In genomic region chr4:138241281-138242075, GRCh38 we compare ENCODE assay signal across 8 cellular contexts. TPM values are rescaled to one million over a fixed set of nuclear protein-coding genes. Genes with fewer than 3 reads are reported as not detected.
A peak's percentile ranks its signal among the peaks of the same experiment; 100 is the strongest.
DNase-seq lines count a peak whose midpoint lies in the region; ATAC-seq lines count a peak whose summit lies in the region.

No MANE protein-coding gene starts in this region.

- peak overlapping the region; percentile 58 for H3K4me2 ChIP-seq in neuronal stem cell (ENCODE audit: insufficient read depth, low read length, poor library complexity, severe bottlenecking)

- peak; percentile 1 for ATAC-seq in HG02678 (IDR thresholded peaks at IDR 0.05; ENCODE audit: unreplicated experiment)
- no peak for ATAC-seq in effector memory CD8-positive, alpha-beta T cell (replicated peaks)

- no peaks in the 10 kb centered on the region for H3K9me3 Mint-ChIP-seq in effector memory CD8-positive, alpha-beta T cell

- WGBS in neuronal stem cell (ENCODE audit: extremely low coverage in 2 of 2, insufficient read length in 2 of 2, insufficient replicate concordance in 1 of 2), 2 donors, result no CpG with 5 or more reads among the region's 13 CpGs

- H3K27ac Mint-ChIP-seq in effector memory CD8-positive, alpha-beta T cell, result peak overlapping the region in 1 of 2 donors; percentile 88

- H3K23ac ChIP-seq in neuronal stem cell (ENCODE audit: low read depth, low read length, poor library complexity), result no peak overlapping the region

- H3K14ac ChIP-seq in neuronal stem cell (ENCODE audit: low read length), result no peak overlapping the region

- peak overlapping the region; percentile 38 for H3K9ac ChIP-seq in neuronal stem cell (ENCODE audit: low read depth, low read length, poor library complexity)

- H2AK5ac ChIP-seq in neuronal stem cell (ENCODE audit: low read depth, low read length), result no peak overlapping the region

- H3K4me1 Mint-ChIP-seq in effector memory CD8-positive, alpha-beta T cell (ENCODE audit: low read depth in 2 of 2), result peaks cover 0 to 7% of the 10 kb centered on the region in 2 donors

- H3K4me3 Mint-ChIP-seq in effector memory CD8-positive, alpha-beta T cell, result peak overlapping the region; percentile 55 to 71

- H3K4me3 ChIP-seq in SJCRH30 (peak overlapping the region; percentile 48), neuronal stem cell (ENCODE audit: low read length in 2 of 2) (peak overlapping the region; percentile 46 to 76)

- H3K27me3 Mint-ChIP-seq in effector memory CD8-positive, alpha-beta T cell, result no peaks in the 10 kb centered on the region

- H3K4ac ChIP-seq in neuronal stem cell (ENCODE audit: low read length), result no peak overlapping the region

- H3K4me1 ChIP-seq in SJCRH30 (peaks cover 8% of the 10 kb centered on the region), neuronal stem cell (ENCODE audit: control insufficient read depth in 2 of 2, insufficient read depth in 1 of 2, low read depth in 1 of 2, low read length in 2 of 2) (peaks cover 2 to 13% of the 10 kb centered on the region in 2 donors)

- no peak overlapping the region for H4K91ac ChIP-seq in neuronal stem cell (ENCODE audit: low read depth, low read length, poor library complexity)

- H3K9me3 ChIP-seq in SJCRH30 (replicated peaks) (no peaks in the 10 kb centered on the region), neuronal stem cell (replicated peaks in 1 of 2; ENCODE audit: control insufficient read depth in 2 of 2, insufficient read depth in 1 of 2, low read depth in 1 of 2, low read length in 2 of 2) (no peaks in the 10 kb centered on the region)

- peak overlapping the region; percentile 84 for H3K27ac ChIP-seq in SJCRH30
- H3K27ac ChIP-seq in neuronal stem cell (replicated peaks; ENCODE audit: low read length), result peak overlapping the region; percentile 72

- peak overlapping the region; percentile 33 for H2BK120ac ChIP-seq in neuronal stem cell (ENCODE audit: low read depth, low read length)

- peak overlapping the region; percentile 24 for H3K18ac ChIP-seq in neuronal stem cell (ENCODE audit: low read length)

- no peak overlapping the region for H2BK15ac ChIP-seq in neuronal stem cell (ENCODE audit: low read length)

- H2BK12ac ChIP-seq in neuronal stem cell (ENCODE audit: low read length), result no peak overlapping the region

- peak overlapping the region; percentile 75 for H2AFZ ChIP-seq in neuronal stem cell (ENCODE audit: low read length)

- no peak overlapping the region for H2BK5ac ChIP-seq in neuronal stem cell (ENCODE audit: low read length)

- peaks cover 6% of the 10 kb centered on the region for H3K36me3 Mint-ChIP-seq in effector memory CD8-positive, alpha-beta T cell (ENCODE audit: insufficient read depth)

- no peaks in the 10 kb centered on the region for H3K79me1 ChIP-seq in neuronal stem cell (ENCODE audit: low read depth, low read length)

- H3K36me3 ChIP-seq in SJCRH30 (no peaks in the 10 kb centered on the region), neuronal stem cell (replicated peaks in 1 of 2; ENCODE audit: control insufficient read depth in 2 of 2, insufficient read depth in 2 of 2, low read length in 2 of 2) (no peaks in the 10 kb centered on the region)

- no peak overlapping the region for H4K8ac ChIP-seq in neuronal stem cell (ENCODE audit: low read depth, low read length)

- H3K27me3 ChIP-seq in SJCRH30 (no peaks in the 10 kb centered on the region), neuronal stem cell (ENCODE audit: control insufficient read depth in 3 of 3, insufficient read depth in 3 of 3, low read depth in 1 of 3, low read length in 3 of 3) (no peaks in the 10 kb centered on the region)

- DNase-seq in DMS53 (lab: John Stamatoyannopoulos, UW) (peak; percentile 63), DMS53 treated with DMSO at 0.1 percent for 48 hours (lab: John Stamatoyannopoulos, UW; ENCODE audit: unreplicated experiment) (no peak), SJCRH30 (peak; percentile 17 to 24), neuronal stem cell (ENCODE audit: low spot score) (no peak), NCI-H524 treated with DMSO at 0.1 percent for 48 hours (lab: John Stamatoyannopoulos, UW) (no peak), NCI-H1048 (lab: John Stamatoyannopoulos, UW) (no peak)
- no peak for DNase-seq in effector memory CD8-positive, alpha-beta T cell

RNA-seq across cellular contexts. Expression of gene SLC7A11, which starts 0.7 kb away (rescaled TPM):
- 1.2 and 2.1 TPM in 2 replicates for total RNA-seq in SJCRH30 (2014; rRNA removed; shearing (Covaris generic))
- 7.3 TPM for polyA plus RNA-seq in neuronal stem cell (2013, experiment 1 of 2)
- polyA plus RNA-seq in neuronal stem cell (2013, experiment 2 of 2), result 7.6 TPM

Comparison
In these comparisons a context has a peak if more than half of its experiments do, and no peak if none do; other contexts are left out.
1. DNase-seq: peak in DMS53 (single experiment) and SJCRH30 (2 of 2); none in DMS53 treated with DMSO at 0.1 percent for 48 hours (single experiment), effector memory CD8-positive, alpha-beta T cell (0 of 3), neuronal stem cell (single experiment), NCI-H524 treated with DMSO at 0.1 percent for 48 hours (single experiment) and NCI-H1048 (single experiment).